In the genomic region with DNA sequence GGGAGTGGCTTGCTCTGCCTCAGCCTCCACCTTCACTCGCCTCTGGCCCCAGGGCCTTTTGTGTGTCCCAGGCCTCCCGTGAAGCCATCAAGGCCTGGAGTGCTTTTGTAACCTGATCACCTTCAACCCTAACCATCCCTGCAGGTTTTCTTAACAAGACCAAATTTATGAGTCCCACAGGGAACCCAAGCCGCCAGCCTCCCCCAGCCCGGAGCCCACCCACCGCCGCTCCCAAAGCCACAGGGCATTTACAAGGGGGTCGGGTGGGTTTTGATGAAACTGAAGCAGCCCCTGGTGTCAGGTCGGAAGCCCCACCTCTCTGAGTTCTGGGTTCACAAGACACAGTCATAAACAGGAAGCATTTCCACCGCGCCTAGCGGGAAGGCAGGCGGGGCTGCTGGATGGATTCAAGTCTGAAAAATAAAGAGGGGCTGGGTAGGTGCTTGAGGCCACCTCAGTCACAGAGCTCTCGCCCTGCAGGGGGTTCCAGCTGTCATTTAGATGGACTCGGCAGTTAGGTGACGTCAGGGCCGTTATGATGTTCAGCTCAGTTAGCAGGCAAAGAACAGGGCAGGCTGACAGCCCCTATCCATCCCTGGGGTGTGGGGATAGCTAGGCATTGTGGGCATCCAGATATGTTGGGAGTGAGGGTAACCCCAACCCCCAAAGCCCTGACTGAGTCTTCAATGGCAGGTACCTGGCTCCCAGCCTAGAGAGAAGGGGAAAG, we compare ENCODE assay signal across 1 cellular context.
TF ChIP-seq lines count a peak whose summit lies in the region.

No MANE protein-coding gene starts in this region.

TF ChIP-seq in HEK293, 187 proteins besides CTCF, POLR2A, EP300 and RAD21 (continued from another document):
- TF ChIP-seq, protein P1, sequence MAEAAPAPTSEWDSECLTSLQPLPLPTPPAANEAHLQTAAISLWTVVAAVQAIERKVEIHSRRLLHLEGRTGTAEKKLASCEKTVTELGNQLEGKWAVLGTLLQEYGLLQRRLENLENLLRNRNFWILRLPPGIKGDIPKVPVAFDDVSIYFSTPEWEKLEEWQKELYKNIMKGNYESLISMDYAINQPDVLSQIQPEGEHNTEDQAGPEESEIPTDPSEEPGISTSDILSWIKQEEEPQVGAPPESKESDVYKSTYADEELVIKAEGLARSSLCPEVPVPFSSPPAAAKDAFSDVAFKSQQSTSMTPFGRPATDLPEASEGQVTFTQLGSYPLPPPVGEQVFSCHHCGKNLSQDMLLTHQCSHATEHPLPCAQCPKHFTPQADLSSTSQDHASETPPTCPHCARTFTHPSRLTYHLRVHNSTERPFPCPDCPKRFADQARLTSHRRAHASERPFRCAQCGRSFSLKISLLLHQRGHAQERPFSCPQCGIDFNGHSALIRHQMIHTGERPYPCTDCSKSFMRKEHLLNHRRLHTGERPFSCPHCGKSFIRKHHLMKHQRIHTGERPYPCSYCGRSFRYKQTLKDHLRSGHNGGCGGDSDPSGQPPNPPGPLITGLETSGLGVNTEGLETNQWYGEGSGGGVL (tag by site-specific recombination; IDR thresholded peaks at IDR 0.05): peak; percentile 43; the same call in 1 of the 2 replicates
- TF ChIP-seq KLF16 (tag by site-specific recombination; IDR thresholded peaks at IDR 0.05): 0 out of 2 replicates have a peak, but pooled peaks have one; percentile 15
- TF ChIP-seq ZNF837 (tag by site-specific recombination; IDR thresholded peaks at IDR 0.05): no peak
- peak; percentile 92 for TF ChIP-seq KLF1 (tag by site-specific recombination; IDR thresholded peaks at IDR 0.05)
- TF ChIP-seq ZNF843 (tag by site-specific recombination; IDR thresholded peaks at IDR 0.05): peak; percentile 63; the same call in 1 of the 2 replicates
- peak; percentile 56; the same call in 1 of the 2 replicates for TF ChIP-seq ZBTB8A (tag by site-specific recombination; IDR thresholded peaks at IDR 0.05)
